ENCODE assay signal across 12 cellular contexts in the genomic region with DNA sequence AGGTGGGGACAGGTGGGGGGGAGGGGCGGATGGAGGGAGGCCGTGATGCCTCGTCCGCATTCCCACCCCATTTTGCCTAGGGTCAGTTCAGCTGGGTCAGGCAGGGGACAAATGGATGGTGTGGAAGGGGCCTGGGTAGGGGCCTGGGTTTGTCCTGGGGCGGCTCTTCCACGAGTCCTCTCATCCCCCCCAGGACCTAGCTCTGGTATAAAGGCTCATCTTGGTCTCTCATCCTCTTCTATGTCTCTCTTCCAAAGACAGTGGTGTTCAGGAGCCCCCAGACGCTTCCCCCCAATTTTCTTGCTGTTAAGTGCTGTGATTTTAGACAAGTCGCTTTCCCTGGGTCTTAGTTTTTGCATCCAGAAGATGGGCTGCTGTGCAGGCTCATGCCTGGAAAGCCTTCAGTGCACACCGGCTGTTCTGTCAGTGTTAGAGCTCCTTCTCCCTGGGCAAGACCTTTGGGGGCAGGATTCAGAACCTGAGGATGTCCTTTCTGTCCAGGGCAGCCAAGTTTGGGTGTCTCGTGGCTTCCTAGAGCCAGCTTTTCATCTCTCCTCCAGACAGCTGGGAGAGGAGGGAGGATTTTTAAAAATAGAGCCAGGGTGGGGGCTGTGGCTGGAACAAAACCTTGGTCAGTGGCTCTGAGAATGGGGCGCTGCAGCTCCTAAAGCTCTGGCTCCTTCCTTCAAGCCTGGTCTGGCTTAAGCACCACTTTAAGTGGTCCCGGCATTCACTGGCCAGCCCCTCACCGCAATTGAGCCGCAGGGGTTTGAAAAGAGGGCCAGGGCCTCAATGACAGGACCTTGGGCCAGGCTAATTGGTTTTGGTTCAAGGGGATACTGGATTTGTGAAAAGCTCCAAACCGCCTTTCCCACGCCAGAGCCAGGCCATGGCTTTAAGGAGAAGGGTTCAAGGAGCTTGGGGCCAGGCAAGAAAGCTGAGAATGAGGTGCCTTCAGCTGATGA.
"Had no signal": no experiment of that assay in that cellular context is flagged by ENCODE, and none has a peak within 500 bp of the region (broad histone marks: within the 10 kb centered on the region; RNA-seq: fewer than 3 reads in every experiment).

No MANE protein-coding gene starts in this region.

- DNase-seq: activated B cell treated with CpG ODN at 0.5 μM for 24 hours; activated CD4-positive, alpha-beta T cell treated with anti-CD3 and anti-CD28 coated beads, Interleukin-2, amount 50 U/mL, for 4 hours; activated T-cell treated with anti-CD3 and anti-CD28 coated beads, Interleukin-2, amount 50 U/mL, for 4 hours; mucosa of descending colon; natural killer cell; ovary; stimulated activated CD4-positive, alpha-beta T cell treated with anti-CD3 and anti-CD28 coated beads, Interleukin-15, amount 100 ng/mL, for 24 hours; stimulated activated CD4-positive, alpha-beta T cell treated with anti-CD3 and anti-CD28 coated beads, Interleukin-4, amount 100 ng/mL, for 24 hours; stimulated activated naive CD8-positive, alpha-beta T cell treated with anti-CD3 and anti-CD28 coated beads, Interleukin-15, amount 100 ng/mL, for 72 hours; T-cell had no signal

- H3K27ac Mint-ChIP-seq: activated B cell treated with CpG ODN at 0.5 μM for 24 hours; natural killer cell; stimulated activated naive CD8-positive, alpha-beta T cell treated with anti-CD3 and anti-CD28 coated beads, Interleukin-15, amount 100 ng/mL, for 72 hours; T-cell had no signal

- H3K36me3 Mint-ChIP-seq: natural killer cell, T-cell had no signal

- H3K4me3 ChIP-seq: mucosa of descending colon, ovary, SK-N-MC had no signal

- H3K27ac ChIP-seq: ovary, SK-N-MC, thoracic aorta had no signal

- H3K36me3 ChIP-seq: ovary, thoracic aorta had no signal

- ATAC-seq: natural killer cell; stimulated activated naive CD8-positive, alpha-beta T cell treated with anti-CD3 and anti-CD28 coated beads, Interleukin-15, amount 100 ng/mL, for 72 hours; T-cell had no signal

- H3K27me3 ChIP-seq: ovary had no signal

- H3K9me3 Mint-ChIP-seq: activated B cell treated with CpG ODN at 0.5 μM for 24 hours; activated T-cell treated with anti-CD3 and anti-CD28 coated beads, Interleukin-2, amount 50 U/mL, for 4 hours; natural killer cell; stimulated activated naive CD8-positive, alpha-beta T cell treated with anti-CD3 and anti-CD28 coated beads, Interleukin-15, amount 100 ng/mL, for 72 hours; T-cell had no signal

- H3K9me3 ChIP-seq: mucosa of descending colon, ovary, thoracic aorta had no signal

- H3K4me3 Mint-ChIP-seq: activated B cell treated with CpG ODN at 0.5 μM for 24 hours; activated T-cell treated with anti-CD3 and anti-CD28 coated beads, Interleukin-2, amount 50 U/mL, for 4 hours; natural killer cell; stimulated activated naive CD8-positive, alpha-beta T cell treated with anti-CD3 and anti-CD28 coated beads, Interleukin-15, amount 100 ng/mL, for 72 hours had no signal
